2 cellular contexts compared by ENCODE assay signal in the genomic region with DNA sequence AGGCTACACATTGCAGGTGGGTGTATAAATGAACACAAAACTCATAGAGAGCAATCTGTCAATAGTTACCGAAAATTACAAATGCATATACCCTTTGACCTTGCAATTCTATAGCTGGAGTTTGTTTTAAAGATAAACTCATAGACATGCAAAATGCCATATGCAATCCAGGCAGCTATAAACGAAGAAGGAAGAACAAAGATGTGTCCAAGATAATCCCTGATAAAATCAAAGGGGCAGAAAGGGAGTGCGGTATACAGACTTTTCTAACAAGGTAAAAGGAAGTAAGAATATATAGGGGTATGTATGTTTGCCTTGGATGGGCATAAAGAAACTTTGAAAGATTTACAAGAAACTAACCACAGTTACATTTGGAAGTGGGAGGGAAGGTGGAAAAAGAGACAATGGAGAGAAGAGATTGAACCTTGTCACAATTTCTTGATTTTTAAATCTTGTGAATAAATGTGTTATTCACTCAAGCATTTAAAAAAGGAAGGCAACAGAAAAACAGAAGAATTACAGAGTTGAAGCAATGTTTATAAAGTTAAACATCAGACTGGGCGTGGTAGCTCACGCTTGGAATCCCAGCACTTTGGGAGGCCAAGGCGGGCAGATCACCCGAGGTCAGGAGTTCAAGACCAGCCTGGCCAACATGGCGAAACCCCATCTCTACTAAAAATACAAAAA.
A peak's percentile ranks its signal among the peaks of the same experiment; 100 is the strongest.
TF ChIP-seq lines count a peak whose summit lies in the region.

No MANE protein-coding gene starts in this region.

TF ChIP-seq in A549, 52 proteins besides CTCF, POLR2A, EP300 and RAD21:
- TF ChIP-seq PBX3 (IDR thresholded peaks at IDR 0.05) (no peak), TP53 (CRISPR knock-in tag; IDR thresholded peaks at IDR 0.05) (no peak)

TF ChIP-seq in K562, 482 proteins besides CTCF, POLR2A, EP300 and RAD21:
- TF ChIP-seq ZNF239 (CRISPR knock-in tag; IDR thresholded peaks at IDR 0.05) (peak; percentile 38; the same call in 1 of the 2 replicates), BHLHE40 (IDR thresholded peaks at IDR 0.05; ENCODE audit: low read length) (no peak), MAFF (IDR thresholded peaks at IDR 0.05; ENCODE audit: low read length) (no peak), EWSR1 (IDR thresholded peaks at IDR 0.05; ENCODE audit: borderline replicate concordance, low read depth, partially characterized antibody) (no peak)
TF ChIP-seq in K562: peak in this region for 1.
